8 cellular contexts compared by ENCODE assay signal in the genomic region with DNA sequence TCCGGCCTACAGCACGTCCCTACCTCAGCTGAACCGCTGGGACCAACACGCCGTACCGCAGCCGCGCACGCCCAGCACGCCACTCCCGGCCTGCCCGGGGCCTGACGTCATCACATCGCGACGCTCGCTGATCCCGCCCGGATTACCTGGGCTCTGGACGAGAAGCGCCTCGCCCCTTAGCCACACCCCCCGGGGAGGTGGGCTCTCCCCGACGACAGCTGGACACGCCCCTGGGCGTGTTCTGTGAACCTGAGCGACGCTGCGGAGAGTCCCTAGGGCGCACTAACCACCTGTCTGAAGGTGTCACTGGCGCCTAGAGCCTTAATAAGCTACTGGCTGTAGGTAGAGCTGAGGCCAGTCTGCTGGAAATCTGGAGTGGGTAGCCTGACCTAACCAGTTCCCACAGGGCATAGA. TPM values are rescaled to one million over a fixed set of nuclear protein-coding genes. Genes with fewer than 3 reads are reported as not detected.
DNase-seq lines count a peak whose midpoint lies in the region; ATAC-seq and TF ChIP-seq lines count a peak whose summit lies in the region.
"Not testable (repeated sequence)": the region's sequence is repeated elsewhere in the genome, so short reads cannot be mapped to it uniquely, and the experiment has no call there.

TSS of gene ZNG1A (minus strand) at position 87 of the 414 bp plus-strand sequence. CDS start 87 bp downstream, outside the sequence.

- peak; percentile 38 to 73 for ATAC-seq in activated naive CD4-positive, alpha-beta T cell treated with anti-CD3 and anti-CD28 coated beads, Interleukin-2, amount 50 U/mL, for 72 hours
- ATAC-seq in upper lobe of right lung = not testable (repeated sequence)

- TF ChIP-seq CTCF in GM12865 (IDR thresholded peaks at IDR 0.05; ENCODE audit: insufficient read depth, low read depth, low read length, missing control alignments); WERI-Rb-1 (IDR thresholded peaks at IDR 0.05; ENCODE audit: low read depth, low read length); fibroblast of lung (conservative IDR thresholded peaks at IDR 0.05 in 1 of 2, IDR thresholded peaks at IDR 0.05 in 1 of 2; ENCODE audit: low read depth in 1 of 2, low read length in 2 of 2); upper lobe of right lung (IDR thresholded peaks at IDR 0.05): not testable (repeated sequence)

- intact Hi-C loops in upper lobe of right lung (cut with DNase I) = not testable (repeated sequence)

- peak within 1 kb of the TSS; percentile 90 for H3K27ac Mint-ChIP-seq in activated naive CD4-positive, alpha-beta T cell treated with anti-CD3 and anti-CD28 coated beads, Interleukin-2, amount 50 U/mL, for 72 hours

- not testable (repeated sequence) for H3K9me3 Mint-ChIP-seq in activated naive CD4-positive, alpha-beta T cell treated with anti-CD3 and anti-CD28 coated beads, Interleukin-2, amount 50 U/mL, for 72 hours

- H3K4me2 ChIP-seq in fibroblast of lung (ENCODE audit: extremely low read depth, insufficient read depth, low read length) = peak within 1 kb of the TSS; percentile 71

- H2AFZ ChIP-seq in fibroblast of lung (ENCODE audit: low read length) = peak within 1 kb of the TSS; percentile 74

- not testable (repeated sequence) for H3K4me1 ChIP-seq in fibroblast of lung (ENCODE audit: control insufficient read depth, extremely low read depth, insufficient read depth, low read length); mesodermal cell (ENCODE audit: control insufficient read depth, insufficient read depth, low read length, poor library complexity, severe bottlenecking); upper lobe of right lung

- H3K4me3 ChIP-seq in GM12865 (ENCODE audit: low read depth, low read length) = peak within 1 kb of the TSS; percentile 43
- H3K4me3 ChIP-seq in WERI-Rb-1 (ENCODE audit: low read depth, low read length) = peak within 1 kb of the TSS; percentile 45
- peak within 1 kb of the TSS; percentile 26 to 76 (median 52) for H3K4me3 ChIP-seq in fibroblast of lung (replicated peaks in 1 of 4; ENCODE audit: control extremely low read depth in 1 of 4, insufficient read depth in 1 of 4, low read depth in 3 of 4, low read length in 4 of 4)
- peak within 1 kb of the TSS; percentile 37 for H3K4me3 ChIP-seq in mesodermal cell (ENCODE audit: extremely low read depth, insufficient read depth, low read length, poor library complexity, severe bottlenecking)
- peak within 1 kb of the TSS; percentile 34 for H3K4me3 ChIP-seq in upper lobe of right lung

- not testable (repeated sequence) for H4K20me1 ChIP-seq in fibroblast of lung (ENCODE audit: control insufficient read depth, extremely low read depth, insufficient read depth, low read length)

- H3K27me3 ChIP-seq in WERI-Rb-1 (ENCODE audit: insufficient read depth, low read depth, severe bottlenecking); fibroblast of lung (ENCODE audit: control insufficient read depth, insufficient read depth, low read length); upper lobe of right lung: not testable (repeated sequence)

- not testable (repeated sequence) for H3K36me3 Mint-ChIP-seq in activated naive CD4-positive, alpha-beta T cell treated with anti-CD3 and anti-CD28 coated beads, Interleukin-2, amount 50 U/mL, for 72 hours

- no CpG with 5 or more reads among the region's 32 CpGs for WGBS in mesodermal cell (ENCODE audit: insufficient coverage in 2 of 2), 2 experiments

- not testable (repeated sequence) for DNase-seq in GM12865 (ENCODE audit: low read depth); upper lobe of right lung
- peak; percentile 78 for DNase-seq in NCI-H2227 (lab: John Stamatoyannopoulos, UW; ENCODE audit: unreplicated experiment)
- DNase-seq in WERI-Rb-1 = peak; percentile 88
- peak; percentile 87 to 95 for DNase-seq in activated naive CD4-positive, alpha-beta T cell treated with anti-CD3 and anti-CD28 coated beads, Interleukin-2, amount 50 U/mL, for 72 hours (ENCODE audit: low spot score in 2 of 2)
- DNase-seq in fibroblast of lung (ENCODE audit: low read depth in 2 of 2) = peak; percentile 50 to 68
- peak; percentile 83 for DNase-seq in stimulated activated CD4-positive, alpha-beta T cell treated with anti-CD3 and anti-CD28 coated beads, Interleukin-15, amount 100 ng/mL, for 24 hours

- peak within 1 kb of the TSS; percentile 7 for H3K9ac ChIP-seq in fibroblast of lung (ENCODE audit: insufficient read depth, low read length)

- not testable (repeated sequence) for H3K79me2 ChIP-seq in fibroblast of lung (ENCODE audit: control insufficient read depth, insufficient read depth, low read length)

- H3K9me3 ChIP-seq in WERI-Rb-1 (ENCODE audit: severe bottlenecking); fibroblast of lung (ENCODE audit: control insufficient read depth, insufficient read depth, low read depth, low read length); mesodermal cell (ENCODE audit: control insufficient read depth, low read length); upper lobe of right lung: not testable (repeated sequence)

- peak within 1 kb of the TSS; percentile 52 for H3K27ac ChIP-seq in WERI-Rb-1
- not testable (repeated sequence) for H3K27ac ChIP-seq in fibroblast of lung (ENCODE audit: insufficient read depth, low read length); mesodermal cell (ENCODE audit: low read depth, low read length, severe bottlenecking); upper lobe of right lung

- not testable (repeated sequence) for H3K36me3 ChIP-seq in WERI-Rb-1; fibroblast of lung (ENCODE audit: control insufficient read depth, insufficient read depth, low read length); mesodermal cell (ENCODE audit: control insufficient read depth, insufficient read depth, low read length); upper lobe of right lung

RNA-seq across cellular contexts. Expression of gene ZNG1A, which starts in this region (rescaled TPM):
- 10 to 100 TPM; 41.5 to 53.5 TPM for total RNA-seq in activated naive CD4-positive, alpha-beta T cell treated with anti-CD3 and anti-CD28 coated beads, Interleukin-2, amount 50 U/mL, for 72 hours
- total RNA-seq in fibroblast of lung (17.7 and 23.4 TPM in 2 replicates), upper lobe of right lung (24.7 TPM)
- polyA plus RNA-seq in fibroblast of lung = 25.6 and 32.3 TPM in 2 replicates
- polyA plus RNA-seq in fibroblast of lung (2012) = 23.4 and 23.8 TPM in 2 replicates
- 1.1 and 1.5 TPM in 2 replicates for polyA minus RNA-seq in fibroblast of lung (ENCODE audit: low replicate concordance)
- 35.5 TPM for polyA plus RNA-seq in mesodermal cell (2013, experiment 1 of 2)
- polyA plus RNA-seq in mesodermal cell (2013, experiment 2 of 2) = 41.8 TPM
